In genomic region chr9:32385135-32385884, GRCh38 we compare ENCODE assay signal across 1 cellular context.
TF ChIP-seq lines count a peak whose summit lies in the region.

No MANE protein-coding gene starts in this region.

TF ChIP-seq in GM12878, 131 proteins besides CTCF, POLR2A, EP300 and RAD21:
- TF ChIP-seq WRNIP1 (IDR thresholded peaks at IDR 0.05; ENCODE audit: borderline replicate concordance, low read depth, low read length) = no peak
- TF ChIP-seq SMARCA5 (IDR thresholded peaks at IDR 0.05) = no peak
TF ChIP-seq in GM12878: peak in this region for 0.
